8 cellular contexts compared by ENCODE assay signal in genomic region chr6:85449388-85449817, GRCh38. TPM values are rescaled to one million over a fixed set of nuclear protein-coding genes. Genes with fewer than 3 reads are reported as not detected.
DNase-seq lines count a peak whose midpoint lies in the region; ATAC-seq and TF ChIP-seq lines count a peak whose summit lies in the region.

No MANE protein-coding gene starts in this region.

- H3K36me3 Mint-ChIP-seq in CD4-positive, alpha-beta T cell (ENCODE audit: low read depth) = no peaks in the 10 kb centered on the region
- peaks cover 13% of the 10 kb centered on the region for H3K36me3 Mint-ChIP-seq in osteocyte (ENCODE audit: unreplicated experiment)

- CTCF ChIA-PET in CD4-positive, alpha-beta T cell (lab: Charles Lee) = interaction anchor here (1.2 kb wide), 1 partner anchor 34 kb away, joined by 3 read pairs; no protein-coding TSS in a partner anchor

- peaks cover 55% of the 10 kb centered on the region for H3K4me1 Mint-ChIP-seq in CD4-positive, alpha-beta T cell (ENCODE audit: low read depth)
- H3K4me1 Mint-ChIP-seq in osteocyte (ENCODE audit: unreplicated experiment) = peaks cover 59% of the 10 kb centered on the region

- peak in 2 of 10 experiments; percentile 7 to 24 for DNase-seq in CD4-positive, alpha-beta T cell
- DNase-seq in activated T-cell treated with anti-CD3 and anti-CD28 coated beads, Interleukin-2, amount 50 U/mL, for 48 hours = peak; percentile 66 to 72
- DNase-seq in foreskin keratinocyte (peak; percentile 83 to 91), osteocyte (ENCODE audit: extremely low spot score, unreplicated experiment) (no peak), AML-193 (lab: John Stamatoyannopoulos, UW) (no peak), NCI-H187 treated with DMSO at 0.1 percent for 48 hours (lab: John Stamatoyannopoulos, UW) (no peak)

- no peak overlapping the region for H3K27ac ChIP-seq in CD4-positive, alpha-beta T cell (ENCODE audit: low read depth, low read length)
- peak overlapping the region; percentile 89 for H3K27ac ChIP-seq in foreskin keratinocyte

- H3K27ac Mint-ChIP-seq in CD4-positive, alpha-beta T cell = peak overlapping the region; percentile 64
- H3K27ac Mint-ChIP-seq in osteocyte (ENCODE audit: unreplicated experiment) = peak overlapping the region; percentile 97

- H3K4me1 ChIP-seq in foreskin keratinocyte = peaks cover 31% of the 10 kb centered on the region

- H3K27me3 Mint-ChIP-seq in CD4-positive, alpha-beta T cell = peaks cover 76% of the 10 kb centered on the region
- H3K27me3 Mint-ChIP-seq in osteocyte (ENCODE audit: unreplicated experiment) = no peaks in the 10 kb centered on the region

- H3K27me3 ChIP-seq in CD4-positive, alpha-beta T cell (ENCODE audit: control insufficient read depth, insufficient read depth, low read length) = peaks cover 31% of the 10 kb centered on the region
- H3K27me3 ChIP-seq in foreskin keratinocyte = no peaks in the 10 kb centered on the region

- intact Hi-C loops in CD4-positive, alpha-beta T cell (cut with DNase I, micrococcal nuclease) = no loop called here

- POLR2A ChIA-PET in CD4-positive, alpha-beta T cell (lab: Charles Lee) = interaction anchor here (0.7 to 4.7 kb wide), 10 partner anchors 9 to 229 kb away, joined by 3 to 37 read pairs (median 8); partner anchors contain the start of gene SYNCRIP

- TF ChIP-seq CTCF in CD4-positive, alpha-beta T cell (IDR thresholded peaks at IDR 0.05) = no peak
- TF ChIP-seq CTCF in foreskin keratinocyte (conservative IDR thresholded peaks at IDR 0.05) = no peak
- no peak for TF ChIP-seq CTCF in osteocyte (IDR thresholded peaks at IDR 0.05)

- peak; percentile 71 for ATAC-seq in CD4-positive, alpha-beta T cell (ENCODE audit: poor library complexity)
- ATAC-seq in GM19463 (IDR thresholded peaks at IDR 0.05; ENCODE audit: unreplicated experiment) (peak; percentile 34), HG03558 (IDR thresholded peaks at IDR 0.05; ENCODE audit: extremely low read depth, unreplicated experiment) (peak; percentile 49), foreskin keratinocyte (peak; percentile 66)

- H3K4me3 Mint-ChIP-seq in CD4-positive, alpha-beta T cell = peak overlapping the region; percentile 89
- H3K4me3 Mint-ChIP-seq in osteocyte (ENCODE audit: unreplicated experiment) = peak overlapping the region; percentile 100

- H3K9me3 Mint-ChIP-seq in CD4-positive, alpha-beta T cell = no peaks in the 10 kb centered on the region
- no peaks in the 10 kb centered on the region for H3K9me3 Mint-ChIP-seq in osteocyte (ENCODE audit: unreplicated experiment)

- no peaks in the 10 kb centered on the region for H3K9me3 ChIP-seq in CD4-positive, alpha-beta T cell (ENCODE audit: control insufficient read depth, low read length)

RNA-seq across cellular contexts. Expression of gene NT5E, which starts 0.5 kb away (rescaled TPM):
- total RNA-seq in CD4-positive, alpha-beta T cell = 1 to 10 TPM; 2.7 to 3.3 TPM
- total RNA-seq in foreskin keratinocyte = 297 and 365 TPM in 2 replicates
- polyA plus RNA-seq in foreskin keratinocyte = 140 and 147 TPM in 2 replicates
- total RNA-seq in osteocyte = 193 and 197 TPM in 2 replicates

Comparison
In these comparisons a context has a peak if more than half of its experiments do, and no peak if none do; other contexts are left out.
1. DNase-seq: peak in activated T-cell treated with anti-CD3 and anti-CD28 coated beads, Interleukin-2, amount 50 U/mL, for 48 hours (2 of 2) and foreskin keratinocyte (2 of 2); none in osteocyte (single experiment), AML-193 (0 of 2) and NCI-H187 treated with DMSO at 0.1 percent for 48 hours (single experiment).
2. RNA of gene NT5E, which starts 0.5 kb away (total RNA-seq): 297 to 365 TPM in foreskin keratinocyte and 193 to 197 TPM in osteocyte; 2.7 to 3.3 TPM in CD4-positive, alpha-beta T cell; every median in the first group is over 10 times any median in the second.
3. Peak in every context shown above with its lines, with median percentiles within 50 percentile points of each other: ATAC-seq.